ENCODE assay signal across 2 cellular contexts in genomic region chr2:241592126-241592845, GRCh38.
TF ChIP-seq lines count a peak whose summit lies in the region.

No MANE protein-coding gene starts in this region.

TF ChIP-seq in H1, 55 proteins besides CTCF, POLR2A, EP300 and RAD21:
- TF ChIP-seq, protein P1, sequence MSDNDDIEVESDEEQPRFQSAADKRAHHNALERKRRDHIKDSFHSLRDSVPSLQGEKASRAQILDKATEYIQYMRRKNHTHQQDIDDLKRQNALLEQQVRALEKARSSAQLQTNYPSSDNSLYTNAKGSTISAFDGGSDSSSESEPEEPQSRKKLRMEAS (IDR thresholded peaks at IDR 0.05) = no peak
- no peak for TF ChIP-seq TCF12 (IDR thresholded peaks at IDR 0.05; ENCODE audit: low read depth, low read length)

TF ChIP-seq in GM23338, 12 proteins besides CTCF, POLR2A, EP300 and RAD21:
- TF ChIP-seq EZH2 (IDR thresholded peaks at IDR 0.05; ENCODE audit: low read depth, unreplicated experiment) = no peak
- TF ChIP-seq NANOG (IDR thresholded peaks at IDR 0.05; ENCODE audit: borderline replicate concordance) = no peak
- TF ChIP-seq JUNB (IDR thresholded peaks at IDR 0.05; ENCODE audit: unreplicated experiment) = no peak
- no peak for TF ChIP-seq ZNF114 (CRISPR knock-in tag; IDR thresholded peaks at IDR 0.05)
- TF ChIP-seq ZNF331 (CRISPR knock-in tag; IDR thresholded peaks at IDR 0.05; ENCODE audit: low read depth) = no peak
- no peak for TF ChIP-seq STAT1 (IDR thresholded peaks at IDR 0.05; ENCODE audit: unreplicated experiment)
- no peak for TF ChIP-seq EZH2phosphoT487 (IDR thresholded peaks at IDR 0.05; ENCODE audit: unreplicated experiment)
- no peak for TF ChIP-seq CREB1 (CRISPR knock-in tag; IDR thresholded peaks at IDR 0.05; ENCODE audit: low read depth)
- TF ChIP-seq, protein P2, sequence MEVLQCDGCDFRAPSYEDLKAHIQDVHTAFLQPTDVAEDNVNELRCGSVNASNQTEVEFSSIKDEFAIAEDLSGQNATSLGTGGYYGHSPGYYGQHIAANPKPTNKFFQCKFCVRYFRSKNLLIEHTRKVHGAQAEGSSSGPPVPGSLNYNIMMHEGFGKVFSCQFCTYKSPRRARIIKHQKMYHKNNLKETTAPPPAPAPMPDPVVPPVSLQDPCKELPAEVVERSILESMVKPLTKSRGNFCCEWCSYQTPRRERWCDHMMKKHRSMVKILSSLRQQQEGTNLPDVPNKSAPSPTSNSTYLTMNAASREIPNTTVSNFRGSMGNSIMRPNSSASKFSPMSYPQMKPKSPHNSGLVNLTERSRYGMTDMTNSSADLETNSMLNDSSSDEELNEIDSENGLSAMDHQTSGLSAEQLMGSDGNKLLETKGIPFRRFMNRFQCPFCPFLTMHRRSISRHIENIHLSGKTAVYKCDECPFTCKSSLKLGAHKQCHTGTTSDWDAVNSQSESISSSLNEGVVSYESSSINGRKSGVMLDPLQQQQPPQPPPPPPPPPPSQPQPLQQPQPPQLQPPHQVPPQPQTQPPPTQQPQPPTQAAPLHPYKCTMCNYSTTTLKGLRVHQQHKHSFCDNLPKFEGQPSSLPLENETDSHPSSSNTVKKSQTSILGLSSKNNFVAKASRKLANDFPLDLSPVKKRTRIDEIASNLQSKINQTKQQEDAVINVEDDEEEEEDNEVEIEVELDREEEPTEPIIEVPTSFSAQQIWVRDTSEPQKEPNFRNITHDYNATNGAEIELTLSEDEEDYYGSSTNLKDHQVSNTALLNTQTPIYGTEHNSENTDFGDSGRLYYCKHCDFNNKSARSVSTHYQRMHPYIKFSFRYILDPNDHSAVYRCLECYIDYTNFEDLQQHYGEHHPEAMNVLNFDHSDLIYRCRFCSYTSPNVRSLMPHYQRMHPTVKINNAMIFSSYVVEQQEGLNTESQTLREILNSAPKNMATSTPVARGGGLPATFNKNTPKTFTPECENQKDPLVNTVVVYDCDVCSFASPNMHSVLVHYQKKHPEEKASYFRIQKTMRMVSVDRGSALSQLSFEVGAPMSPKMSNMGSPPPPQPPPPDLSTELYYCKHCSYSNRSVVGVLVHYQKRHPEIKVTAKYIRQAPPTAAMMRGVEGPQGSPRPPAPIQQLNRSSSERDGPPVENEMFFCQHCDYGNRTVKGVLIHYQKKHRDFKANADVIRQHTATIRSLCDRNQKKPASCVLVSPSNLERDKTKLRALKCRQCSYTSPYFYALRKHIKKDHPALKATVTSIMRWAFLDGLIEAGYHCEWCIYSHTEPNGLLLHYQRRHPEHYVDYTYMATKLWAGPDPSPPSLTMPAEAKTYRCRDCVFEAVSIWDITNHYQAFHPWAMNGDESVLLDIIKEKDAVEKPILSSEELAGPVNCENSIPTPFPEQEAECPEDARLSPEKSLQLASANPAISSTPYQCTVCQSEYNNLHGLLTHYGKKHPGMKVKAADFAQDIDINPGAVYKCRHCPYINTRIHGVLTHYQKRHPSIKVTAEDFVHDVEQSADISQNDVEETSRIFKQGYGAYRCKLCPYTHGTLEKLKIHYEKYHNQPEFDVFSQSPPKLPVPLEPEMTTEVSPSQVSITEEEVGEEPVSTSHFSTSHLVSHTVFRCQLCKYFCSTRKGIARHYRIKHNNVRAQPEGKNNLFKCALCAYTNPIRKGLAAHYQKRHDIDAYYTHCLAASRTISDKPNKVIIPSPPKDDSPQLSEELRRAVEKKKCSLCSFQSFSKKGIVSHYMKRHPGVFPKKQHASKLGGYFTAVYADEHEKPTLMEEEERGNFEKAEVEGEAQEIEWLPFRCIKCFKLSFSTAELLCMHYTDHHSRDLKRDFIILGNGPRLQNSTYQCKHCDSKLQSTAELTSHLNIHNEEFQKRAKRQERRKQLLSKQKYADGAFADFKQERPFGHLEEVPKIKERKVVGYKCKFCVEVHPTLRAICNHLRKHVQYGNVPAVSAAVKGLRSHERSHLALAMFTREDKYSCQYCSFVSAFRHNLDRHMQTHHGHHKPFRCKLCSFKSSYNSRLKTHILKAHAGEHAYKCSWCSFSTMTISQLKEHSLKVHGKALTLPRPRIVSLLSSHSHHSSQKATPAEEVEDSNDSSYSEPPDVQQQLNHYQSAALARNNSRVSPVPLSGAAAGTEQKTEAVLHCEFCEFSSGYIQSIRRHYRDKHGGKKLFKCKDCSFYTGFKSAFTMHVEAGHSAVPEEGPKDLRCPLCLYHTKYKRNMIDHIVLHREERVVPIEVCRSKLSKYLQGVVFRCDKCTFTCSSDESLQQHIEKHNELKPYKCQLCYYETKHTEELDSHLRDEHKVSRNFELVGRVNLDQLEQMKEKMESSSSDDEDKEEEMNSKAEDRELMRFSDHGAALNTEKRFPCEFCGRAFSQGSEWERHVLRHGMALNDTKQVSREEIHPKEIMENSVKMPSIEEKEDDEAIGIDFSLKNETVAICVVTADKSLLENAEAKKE (CRISPR knock-in tag; IDR thresholded peaks at IDR 0.05) = no peak
- TF ChIP-seq, protein P3, sequence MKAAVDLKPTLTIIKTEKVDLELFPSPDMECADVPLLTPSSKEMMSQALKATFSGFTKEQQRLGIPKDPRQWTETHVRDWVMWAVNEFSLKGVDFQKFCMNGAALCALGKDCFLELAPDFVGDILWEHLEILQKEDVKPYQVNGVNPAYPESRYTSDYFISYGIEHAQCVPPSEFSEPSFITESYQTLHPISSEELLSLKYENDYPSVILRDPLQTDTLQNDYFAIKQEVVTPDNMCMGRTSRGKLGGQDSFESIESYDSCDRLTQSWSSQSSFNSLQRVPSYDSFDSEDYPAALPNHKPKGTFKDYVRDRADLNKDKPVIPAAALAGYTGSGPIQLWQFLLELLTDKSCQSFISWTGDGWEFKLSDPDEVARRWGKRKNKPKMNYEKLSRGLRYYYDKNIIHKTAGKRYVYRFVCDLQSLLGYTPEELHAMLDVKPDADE (IDR thresholded peaks at IDR 0.05) = no peak
- TF ChIP-seq, protein P4, sequence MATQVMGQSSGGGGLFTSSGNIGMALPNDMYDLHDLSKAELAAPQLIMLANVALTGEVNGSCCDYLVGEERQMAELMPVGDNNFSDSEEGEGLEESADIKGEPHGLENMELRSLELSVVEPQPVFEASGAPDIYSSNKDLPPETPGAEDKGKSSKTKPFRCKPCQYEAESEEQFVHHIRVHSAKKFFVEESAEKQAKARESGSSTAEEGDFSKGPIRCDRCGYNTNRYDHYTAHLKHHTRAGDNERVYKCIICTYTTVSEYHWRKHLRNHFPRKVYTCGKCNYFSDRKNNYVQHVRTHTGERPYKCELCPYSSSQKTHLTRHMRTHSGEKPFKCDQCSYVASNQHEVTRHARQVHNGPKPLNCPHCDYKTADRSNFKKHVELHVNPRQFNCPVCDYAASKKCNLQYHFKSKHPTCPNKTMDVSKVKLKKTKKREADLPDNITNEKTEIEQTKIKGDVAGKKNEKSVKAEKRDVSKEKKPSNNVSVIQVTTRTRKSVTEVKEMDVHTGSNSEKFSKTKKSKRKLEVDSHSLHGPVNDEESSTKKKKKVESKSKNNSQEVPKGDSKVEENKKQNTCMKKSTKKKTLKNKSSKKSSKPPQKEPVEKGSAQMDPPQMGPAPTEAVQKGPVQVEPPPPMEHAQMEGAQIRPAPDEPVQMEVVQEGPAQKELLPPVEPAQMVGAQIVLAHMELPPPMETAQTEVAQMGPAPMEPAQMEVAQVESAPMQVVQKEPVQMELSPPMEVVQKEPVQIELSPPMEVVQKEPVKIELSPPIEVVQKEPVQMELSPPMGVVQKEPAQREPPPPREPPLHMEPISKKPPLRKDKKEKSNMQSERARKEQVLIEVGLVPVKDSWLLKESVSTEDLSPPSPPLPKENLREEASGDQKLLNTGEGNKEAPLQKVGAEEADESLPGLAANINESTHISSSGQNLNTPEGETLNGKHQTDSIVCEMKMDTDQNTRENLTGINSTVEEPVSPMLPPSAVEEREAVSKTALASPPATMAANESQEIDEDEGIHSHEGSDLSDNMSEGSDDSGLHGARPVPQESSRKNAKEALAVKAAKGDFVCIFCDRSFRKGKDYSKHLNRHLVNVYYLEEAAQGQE (IDR thresholded peaks at IDR 0.05; ENCODE audit: unreplicated experiment) = no peak
- no peak for TF ChIP-seq POLR2AphosphoS5 (IDR thresholded peaks at IDR 0.05; ENCODE audit: low read depth)
